Comparison of ENCODE assay signal across 22 cellular contexts in genomic region chr13:110230661-110231347, GRCh38.
A peak's percentile ranks its signal among the peaks of the same experiment; 100 is the strongest.
DNase-seq lines count a peak whose midpoint lies in the region; ATAC-seq, FAIRE-seq and TF ChIP-seq lines count a peak whose summit lies in the region.
"Had no signal": no experiment of that assay in that cellular context is flagged by ENCODE, and none has a peak within 500 bp of the region (broad histone marks: within the 10 kb centered on the region; RNA-seq: fewer than 3 reads in every experiment).

No MANE protein-coding gene starts in this region.

- H3K27ac ChIP-seq in HEK293 (ENCODE audit: extremely low read depth, low read depth, low read length) (no peak overlapping the region), PC-3 (ENCODE audit: low read length) (no peak overlapping the region), small intestine (ENCODE audit: low read depth in 1 of 2, low read length in 1 of 2) (no peak overlapping the region)
- H3K27ac ChIP-seq: BLaER1 treated with 17β-estradiol and CSF1 and Interleukin-3, amounts not matched to agents 10 nM and 100 nM; lower lobe of right lung had no signal

- CTCF ChIA-PET in HEK293 (lab: Yijun Ruan, JAX) = no interaction called here
- CTCF ChIA-PET in PC-3 (lab: Charles Lee) = no interaction called here

- no peak overlapping the region for H3K4me2 ChIP-seq in PC-3 (ENCODE audit: low read length)
- H3K4me2 ChIP-seq: BLaER1 treated with 17β-estradiol and CSF1 and Interleukin-3, amounts not matched to agents 10 nM and 100 nM had no signal

- WGBS in small intestine, 3 donors = 27 to 66% (median 44%) methylated on average over 18 of the region's 18 CpGs

- ATAC-seq in PC-3 (peak; percentile 53), HG03280 (IDR thresholded peaks at IDR 0.05; ENCODE audit: unreplicated experiment) (no peak)

- intact Hi-C loops in PC-3 (cut with micrococcal nuclease) = no loop called here

- no peaks in the 10 kb centered on the region for H3F3A ChIP-seq in PC-3 (ENCODE audit: low read length, unreplicated experiment)

- DNase-seq in PC-3 = peak; percentile 38
- DNase-seq in kidney tubule cell (ENCODE audit: low spot score) = peak; percentile 37
- DNase-seq in small intestine = peak; percentile 44
- no peak for DNase-seq in stimulated activated CD4-positive, alpha-beta T cell treated with anti-CD3 and anti-CD28 coated beads, Interleukin-1b, Interleukin-23, amount 100 ng/mL, for 48 hours
- DNase-seq in NCI-H446 treated with DMSO at 0.1 percent for 48 hours (lab: John Stamatoyannopoulos, UW) = no peak
- DNase-seq: activated naive CD4-positive, alpha-beta T cell treated with anti-CD3 and anti-CD28 coated beads, Interleukin-2, amount 10 ng/mL, durations not matched to agents 7 days and 5 days; anterior cingulate cortex; Calu3; central memory CD4-positive, alpha-beta T cell; erythroblast; lower lobe of right lung; MM.1S; NCI-H146; Right ventricle myocardium superior; stimulated activated naive CD8-positive, alpha-beta T cell treated with anti-CD3 and anti-CD28 coated beads, Interleukin-15, amount 100 ng/mL, for 72 hours; SW 1271 had no signal

- H3K36me3 ChIP-seq in HEK293 (ENCODE audit: control insufficient read depth in 2 of 2, insufficient read depth in 1 of 2, low read length in 2 of 2) = no peaks in the 10 kb centered on the region
- H3K36me3 ChIP-seq in PC-3 (ENCODE audit: low read depth, low read length) = no peaks in the 10 kb centered on the region
- no peaks in the 10 kb centered on the region for H3K36me3 ChIP-seq in small intestine (ENCODE audit: control insufficient read depth in 2 of 2, insufficient read depth in 2 of 2, low read length in 2 of 2)
- H3K36me3 ChIP-seq: BLaER1 treated with 17β-estradiol and CSF1 and Interleukin-3, amounts not matched to agents 10 nM and 100 nM; lower lobe of right lung had no signal

- H3K4me1 ChIP-seq in HEK293 (ENCODE audit: control insufficient read depth, insufficient read depth, low read length) (no peaks in the 10 kb centered on the region), PC-3 (ENCODE audit: insufficient read depth, low read length) (peaks cover 12% of the 10 kb centered on the region), small intestine (ENCODE audit: control insufficient read depth in 2 of 2, insufficient read depth in 1 of 2, low read depth in 1 of 2, low read length in 1 of 2) (no peaks in the 10 kb centered on the region)
- H3K4me1 ChIP-seq: BLaER1 treated with 17β-estradiol and CSF1 and Interleukin-3, amounts not matched to agents 10 nM and 100 nM had no signal

- H3K9ac ChIP-seq in PC-3 (ENCODE audit: low read length) = no peak overlapping the region
- H3K9ac ChIP-seq: BLaER1 treated with 17β-estradiol and CSF1 and Interleukin-3, amounts not matched to agents 10 nM and 100 nM had no signal

- H3K27me3 ChIP-seq in PC-3 (ENCODE audit: low read length) = no peaks in the 10 kb centered on the region
- no peaks in the 10 kb centered on the region for H3K27me3 ChIP-seq in small intestine (ENCODE audit: control insufficient read depth in 2 of 2, insufficient read depth in 2 of 2, low read length in 2 of 2)
- H3K27me3 ChIP-seq: BLaER1 treated with 17β-estradiol and CSF1 and Interleukin-3, amounts not matched to agents 10 nM and 100 nM had no signal

- TF ChIP-seq CTCF in HEK293 (tag by site-specific recombination; IDR thresholded peaks at IDR 0.05) (no peak), PC-3 (conservative IDR thresholded peaks at IDR 0.05; ENCODE audit: low read depth, low read length) (no peak)

- H3K79me2 ChIP-seq in PC-3 (ENCODE audit: low read length) = no peaks in the 10 kb centered on the region

- H3K9me3 ChIP-seq in HEK293 (ENCODE audit: control insufficient read depth, insufficient read depth, low read depth, low read length) (no peaks in the 10 kb centered on the region), PC-3 (ENCODE audit: low read length) (no peaks in the 10 kb centered on the region), small intestine (ENCODE audit: control insufficient read depth, low read depth) (no peaks in the 10 kb centered on the region)
- H3K9me3 ChIP-seq: BLaER1 treated with 17β-estradiol and CSF1 and Interleukin-3, amounts not matched to agents 10 nM and 100 nM; lower lobe of right lung had no signal

- BruUV-seq in PC-3 (replicated peaks; lab: Mats Ljungman, UMichigan) = no TSS peak

- H3K4me3 ChIP-seq in HEK293 (ENCODE audit: low read depth, low read length) = no peak overlapping the region
- no peak overlapping the region for H3K4me3 ChIP-seq in PC-3 (ENCODE audit: low read length)
- no peak overlapping the region for H3K4me3 ChIP-seq in small intestine (ENCODE audit: low read depth in 1 of 2, low read length in 2 of 2)
- H3K4me3 ChIP-seq: BLaER1 treated with 17β-estradiol and CSF1 and Interleukin-3, amounts not matched to agents 10 nM and 100 nM; lower lobe of right lung had no signal

- H3K9me2 ChIP-seq in PC-3 (replicated peaks; ENCODE audit: low read length) = no peaks in the 10 kb centered on the region

- POLR2A ChIA-PET in HEK293 (lab: Yijun Ruan, JAX) (no interaction called here), PC-3 (lab: Charles Lee; ENCODE audit: unreplicated experiment) (no interaction called here)

- H4K20me1 ChIP-seq in PC-3 (ENCODE audit: low read length) = no peaks in the 10 kb centered on the region
- H4K20me1 ChIP-seq: BLaER1 treated with 17β-estradiol and CSF1 and Interleukin-3, amounts not matched to agents 10 nM and 100 nM had no signal

- no peak for FAIRE-seq in small intestine (lab: Jason Lieb, UNC)
- FAIRE-seq: frontal cortex, H1, islet of Langerhans had no signal

- H2AFZ ChIP-seq in PC-3 (ENCODE audit: low read length) = no peak overlapping the region

TF ChIP-seq in HEK293, 187 proteins besides CTCF, POLR2A, EP300 and RAD21:
- no peak for TF ChIP-seq ZNF561 (tag by site-specific recombination; IDR thresholded peaks at IDR 0.05; ENCODE audit: borderline replicate concordance)
- peak; percentile 24; the same call in 1 of the 2 replicates for TF ChIP-seq ZIC2 (tag by site-specific recombination; IDR thresholded peaks at IDR 0.05)
- TF ChIP-seq ZNF600 (tag by site-specific recombination; IDR thresholded peaks at IDR 0.05) = no peak
- no peak for TF ChIP-seq ZXDB (tag by site-specific recombination; IDR thresholded peaks at IDR 0.05)

Comparison
In these comparisons a context has a peak if more than half of its experiments do, and no peak if none do; other contexts are left out.
1. DNase-seq: peak in PC-3 (single experiment), kidney tubule cell (single experiment) and small intestine (single experiment); none in stimulated activated CD4-positive, alpha-beta T cell treated with anti-CD3 and anti-CD28 coated beads, Interleukin-1b, Interleukin-23, amount 100 ng/mL, for 48 hours (single experiment) and NCI-H446 treated with DMSO at 0.1 percent for 48 hours (single experiment).